Comparison of ENCODE assay signal across 19 cellular contexts in the genomic region with DNA sequence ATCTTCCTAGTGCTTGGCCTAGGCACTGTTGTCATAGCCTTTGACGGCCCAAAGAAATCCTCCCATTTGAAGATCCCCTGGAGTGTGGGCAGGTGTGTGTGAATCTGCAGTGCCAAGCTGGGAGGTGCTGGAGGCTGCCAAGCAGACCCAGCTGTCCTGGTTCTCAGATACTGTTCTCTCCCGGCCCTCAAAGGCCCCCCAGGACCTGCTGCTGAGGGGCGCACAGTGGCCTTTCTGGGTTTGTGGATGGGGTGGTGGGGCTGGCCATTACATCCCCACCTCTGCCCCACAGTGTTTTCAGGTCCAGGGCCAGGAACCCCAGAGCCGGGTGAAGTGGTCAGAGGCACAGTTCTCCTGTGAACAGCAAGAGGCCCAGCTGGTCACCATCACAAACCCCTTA.
DNase-seq lines count a peak whose midpoint lies in the region; ATAC-seq, FAIRE-seq and TF ChIP-seq lines count a peak whose summit lies in the region.
"Had no signal": no experiment of that assay in that cellular context is flagged by ENCODE, and none has a peak within 500 bp of the region (broad histone marks: within the 10 kb centered on the region; RNA-seq: fewer than 3 reads in every experiment).

No MANE protein-coding gene starts in this region.

- no peak overlapping the region for H2BK120ac ChIP-seq in H1 (replicated peaks; ENCODE audit: low read depth, low read length)

- POLR2A ChIA-PET in H1 (lab: Charles Lee; ENCODE audit: partially characterized antibody), result interaction anchor here (0.6 to 1.0 kb wide), 2 partner anchors 287 to 738 kb away, joined by 4 read pairs; no protein-coding TSS in a partner anchor

- no peaks in the 10 kb centered on the region for H3K36me3 Mint-ChIP-seq in activated CD8-positive, alpha-beta memory T cell treated with anti-CD3 and anti-CD28 coated beads, Interleukin-2, amount 10 ng/mL, durations not matched to agents 7 days and 5 days

- H2AFZ ChIP-seq in H1 (ENCODE audit: low read length), result no peak overlapping the region
- no peak overlapping the region for H2AFZ ChIP-seq in osteoblast (ENCODE audit: low read length)
- H2AFZ ChIP-seq: GM23248 had no signal

- TF ChIP-seq CTCF in H1 (IDR thresholded peaks at IDR 0.05; ENCODE audit: control extremely low read depth in 1 of 3, insufficient read depth in 1 of 3, low read depth in 1 of 3, low read length in 3 of 3) (no peak), osteoblast (IDR thresholded peaks at IDR 0.05; ENCODE audit: extremely low read depth, low read depth, low read length) (no peak)

- H3K23me2 ChIP-seq in H1 (ENCODE audit: low read depth, low read length), result no peaks in the 10 kb centered on the region

- no peak overlapping the region for H2AK5ac ChIP-seq in H1 (ENCODE audit: low read depth, low read length)

- H3K9ac ChIP-seq in BLaER1 (no peak overlapping the region), H1 (replicated peaks in 1 of 4; ENCODE audit: extremely low read depth in 1 of 4, low read depth in 3 of 4, low read length in 3 of 4) (no peak overlapping the region)
- H3K9ac ChIP-seq: BLaER1 treated with 17β-estradiol and CSF1 and Interleukin-3, amounts not matched to agents 10 nM and 100 nM; GM23248 had no signal

- H4K5ac ChIP-seq in H1 (ENCODE audit: insufficient read length, low read depth, low read length), result no peak overlapping the region

- H3K79me2 ChIP-seq in H1 (ENCODE audit: control insufficient read depth in 1 of 2, insufficient read depth in 2 of 2, low read length in 2 of 2) (no peaks in the 10 kb centered on the region), osteoblast (ENCODE audit: insufficient read depth, low read length) (no peaks in the 10 kb centered on the region)

- no peaks in the 10 kb centered on the region for H3K79me1 ChIP-seq in H1 (ENCODE audit: low read depth, low read length)

- no peak overlapping the region for H3K14ac ChIP-seq in H1 (ENCODE audit: insufficient read length)

- no peaks in the 10 kb centered on the region for H3K9me3 Mint-ChIP-seq in activated CD8-positive, alpha-beta memory T cell treated with anti-CD3 and anti-CD28 coated beads, Interleukin-2, amount 10 ng/mL, durations not matched to agents 7 days and 5 days (ENCODE audit: low read depth)
- H3K9me3 Mint-ChIP-seq: CD8-positive, alpha-beta T cell had no signal

- H3K4me2 ChIP-seq in BLaER1 (no peak overlapping the region), H1 (ENCODE audit: insufficient read depth in 1 of 2, low read depth in 2 of 2, low read length in 2 of 2) (no peak overlapping the region), osteoblast (ENCODE audit: insufficient read depth, low read length) (no peak overlapping the region)
- H3K4me2 ChIP-seq: BLaER1 treated with 17β-estradiol and CSF1 and Interleukin-3, amounts not matched to agents 10 nM and 100 nM had no signal

- TF ChIP-seq POLR2A in H1 (IDR thresholded peaks at IDR 0.05; ENCODE audit: control extremely low read depth in 1 of 2, low read depth in 2 of 2, low read length in 2 of 2), result no peak

- no peak overlapping the region for H2BK15ac ChIP-seq in H1 (ENCODE audit: low read length)

- H3K4me3 Mint-ChIP-seq in activated CD8-positive, alpha-beta memory T cell treated with anti-CD3 and anti-CD28 coated beads, Interleukin-2, amount 10 ng/mL, durations not matched to agents 7 days and 5 days, result no peak overlapping the region
- H3K4me3 Mint-ChIP-seq: CD8-positive, alpha-beta T cell had no signal

- no peaks in the 10 kb centered on the region for H3K27me3 ChIP-seq in BLaER1
- no peaks in the 10 kb centered on the region for H3K27me3 ChIP-seq in H1 (replicated peaks in 1 of 4; ENCODE audit: control insufficient read depth in 3 of 4, extremely low read depth in 1 of 4, insufficient read depth in 3 of 4, low read length in 3 of 4)
- no peaks in the 10 kb centered on the region for H3K27me3 ChIP-seq in osteoblast (ENCODE audit: insufficient read depth, low read length)
- H3K27me3 ChIP-seq: BLaER1 treated with 17β-estradiol and CSF1 and Interleukin-3, amounts not matched to agents 10 nM and 100 nM had no signal

- H3K9me3 ChIP-seq in BLaER1 (no peaks in the 10 kb centered on the region), H1 (ENCODE audit: insufficient read depth in 2 of 2, low read depth in 1 of 2, low read length in 1 of 2) (peaks cover 0 to 3% of the 10 kb centered on the region in 2 experiments; a peak in 1 of 4 replicates), osteoblast (ENCODE audit: low read depth, low read length) (no peaks in the 10 kb centered on the region)
- H3K9me3 ChIP-seq: BLaER1 treated with 17β-estradiol and CSF1 and Interleukin-3, amounts not matched to agents 10 nM and 100 nM had no signal

- no peak overlapping the region for H2BK12ac ChIP-seq in H1 (ENCODE audit: low read depth, low read length)

- H3K23ac ChIP-seq in H1 (ENCODE audit: insufficient read length), result no peak overlapping the region

- peaks cover 18% of the 10 kb centered on the region for H3K4me1 ChIP-seq in BLaER1
- H3K4me1 ChIP-seq in H1 (replicated peaks in 1 of 4; ENCODE audit: control insufficient read depth in 3 of 4, insufficient read depth in 4 of 4, low read length in 3 of 4), result no peaks in the 10 kb centered on the region; a peak in 1 of 7 replicates
- no peaks in the 10 kb centered on the region for H3K4me1 ChIP-seq in osteoblast (ENCODE audit: insufficient read depth, low read length)

- DNase-seq in NCI-H1092 treated with DMSO at 0.1 percent for 48 hours (lab: John Stamatoyannopoulos, UW), result peak; percentile 57
- DNase-seq in NCI-H1092 (lab: John Stamatoyannopoulos, UW), result no peak
- DNase-seq in H1 (ENCODE audit: low read depth in 1 of 2, low spot score in 2 of 2), result no peak
- DNase-seq in osteoblast (ENCODE audit: insufficient read length, low spot score, missing footprints), result peak; percentile 69
- no peak for DNase-seq in dedifferentiated amniotic fluid mesenchymal stem cell (ENCODE audit: extremely low spot score)
- DNase-seq in activated CD8-positive, alpha-beta memory T cell treated with anti-CD3 and anti-CD28 coated beads, Interleukin-2, amount 10 ng/mL, durations not matched to agents 7 days and 5 days, result no peak
- DNase-seq: 8988T; Calu3; CD8-positive, alpha-beta T cell; DMS79; GDM1; GM23248; HCEC 1CT had no signal

- no peak for ATAC-seq in activated CD8-positive, alpha-beta memory T cell treated with anti-CD3 and anti-CD28 coated beads, Interleukin-2, amount 10 ng/mL, durations not matched to agents 7 days and 5 days
- ATAC-seq: CD8-positive, alpha-beta T cell had no signal

- H2BK5ac ChIP-seq in H1 (ENCODE audit: low read depth, low read length), result no peak overlapping the region

- no peak overlapping the region for H3K56ac ChIP-seq in H1 (replicated peaks; ENCODE audit: insufficient read length, low read depth, low read length)

- H4K20me1 ChIP-seq in BLaER1 (no peaks in the 10 kb centered on the region), H1 (replicated peaks in 1 of 2; ENCODE audit: control insufficient read depth in 1 of 2, insufficient read depth in 2 of 2, low read length in 2 of 2) (peaks cover 0 to 1% of the 10 kb centered on the region in 2 experiments), osteoblast (ENCODE audit: insufficient read depth, low read length) (peaks cover 11% of the 10 kb centered on the region)

- no peak overlapping the region for H3K18ac ChIP-seq in H1 (ENCODE audit: extremely low read depth, low read length)

- H4K91ac ChIP-seq in H1 (replicated peaks; ENCODE audit: insufficient read length, low read length), result no peak overlapping the region

- peak overlapping the region; percentile 35 for H4K8ac ChIP-seq in H1 (ENCODE audit: extremely low read depth, insufficient read depth, low read length)

- no peak overlapping the region for H2BK20ac ChIP-seq in H1 (ENCODE audit: low read length)

- no peak overlapping the region for H3K27ac Mint-ChIP-seq in activated CD8-positive, alpha-beta memory T cell treated with anti-CD3 and anti-CD28 coated beads, Interleukin-2, amount 10 ng/mL, durations not matched to agents 7 days and 5 days
- H3K27ac Mint-ChIP-seq: CD8-positive, alpha-beta T cell had no signal

- no peaks in the 10 kb centered on the region for H3K27me3 Mint-ChIP-seq in activated CD8-positive, alpha-beta memory T cell treated with anti-CD3 and anti-CD28 coated beads, Interleukin-2, amount 10 ng/mL, durations not matched to agents 7 days and 5 days

- peaks cover 82% of the 10 kb centered on the region for H3K36me3 ChIP-seq in BLaER1
- H3K36me3 ChIP-seq in H1 (ENCODE audit: control insufficient read depth in 2 of 4, insufficient read depth in 4 of 4, low read length in 3 of 4), result peaks cover 0 to 5% (median 0%) of the 10 kb centered on the region in 4 experiments; a peak in 2 of 8 replicates
- peaks cover 86% of the 10 kb centered on the region for H3K36me3 ChIP-seq in osteoblast (ENCODE audit: insufficient read depth, low read length)

- H3K4me3 ChIP-seq in BLaER1 (no peak overlapping the region), H1 (ENCODE audit: extremely low read depth in 1 of 4, insufficient read depth in 2 of 4, low read depth in 3 of 4, low read length in 4 of 4) (no peak overlapping the region), osteoblast (ENCODE audit: insufficient read depth, low read length) (no peak overlapping the region)
- H3K4me3 ChIP-seq: BLaER1 treated with 17β-estradiol and CSF1 and Interleukin-3, amounts not matched to agents 10 nM and 100 nM; GM23248 had no signal

- 86% methylated on average over 4 of the region's 4 CpGs; no CpG with 5 or more reads in 1 of the 2 experiments for WGBS in H1 (ENCODE audit: extremely low coverage in 1 of 2, insufficient coverage in 1 of 2, insufficient read length in 1 of 2, insufficient replicate concordance in 2 of 2, low coverage in 1 of 2, low lambda C conversion rate in 2 of 2, missing lambda C conversion rate in 1 of 2), 2 experiments

- FAIRE-seq in H1 (lab: Jason Lieb, UNC), result no peak
- FAIRE-seq: GM12892, GM18507, H54 had no signal

- H3K27ac ChIP-seq in BLaER1 (0 out of 2 replicates have a peak overlapping the region, but pooled peaks have one; percentile 4), H1 (ENCODE audit: low read depth, low read length) (no peak overlapping the region), osteoblast (ENCODE audit: low read depth, low read length) (no peak overlapping the region)
- H3K27ac ChIP-seq: BLaER1 treated with 17β-estradiol and CSF1 and Interleukin-3, amounts not matched to agents 10 nM and 100 nM; GM23248; HL-60 had no signal

- TF ChIP-seq RAD21 in H1 (IDR thresholded peaks at IDR 0.05 in 1 of 2, conservative IDR thresholded peaks at IDR 0.05 in 1 of 2; ENCODE audit: low read depth in 2 of 2, low read length in 2 of 2), result no peak

- no peaks in the 10 kb centered on the region for H3K4me1 Mint-ChIP-seq in activated CD8-positive, alpha-beta memory T cell treated with anti-CD3 and anti-CD28 coated beads, Interleukin-2, amount 10 ng/mL, durations not matched to agents 7 days and 5 days

- no peak for TF ChIP-seq EP300 in H1 (IDR thresholded peaks at IDR 0.05; ENCODE audit: borderline replicate concordance in 1 of 2, low read depth in 2 of 2, low read length in 2 of 2)

- no peak overlapping the region for H3K4ac ChIP-seq in H1 (replicated peaks; ENCODE audit: insufficient read length, low read depth, low read length)

- CTCF ChIA-PET in H1 (lab: Charles Lee; ENCODE audit: partially characterized antibody), result interaction anchor here (0.5 to 1.5 kb wide), 4 partner anchors 8 to 35 kb away, joined by 3 to 4 read pairs (median 4); no protein-coding TSS in a partner anchor
- CTCF ChIA-PET in activated CD8-positive, alpha-beta memory T cell treated with anti-CD3 and anti-CD28 coated beads, Interleukin-2, amount 10 ng/mL, durations not matched to agents 7 days and 5 days (lab: Charles Lee), result no interaction called here

Comparison
In these comparisons a context has a peak if more than half of its experiments do, and no peak if none do; other contexts are left out.
1. DNase-seq: peak in NCI-H1092 treated with DMSO at 0.1 percent for 48 hours (single experiment) and osteoblast (single experiment); none in NCI-H1092 (single experiment), H1 (0 of 2), dedifferentiated amniotic fluid mesenchymal stem cell (single experiment) and activated CD8-positive, alpha-beta memory T cell treated with anti-CD3 and anti-CD28 coated beads, Interleukin-2, amount 10 ng/mL, durations not matched to agents 7 days and 5 days (single experiment).